10 cellular contexts compared by ENCODE assay signal in the genomic region with DNA sequence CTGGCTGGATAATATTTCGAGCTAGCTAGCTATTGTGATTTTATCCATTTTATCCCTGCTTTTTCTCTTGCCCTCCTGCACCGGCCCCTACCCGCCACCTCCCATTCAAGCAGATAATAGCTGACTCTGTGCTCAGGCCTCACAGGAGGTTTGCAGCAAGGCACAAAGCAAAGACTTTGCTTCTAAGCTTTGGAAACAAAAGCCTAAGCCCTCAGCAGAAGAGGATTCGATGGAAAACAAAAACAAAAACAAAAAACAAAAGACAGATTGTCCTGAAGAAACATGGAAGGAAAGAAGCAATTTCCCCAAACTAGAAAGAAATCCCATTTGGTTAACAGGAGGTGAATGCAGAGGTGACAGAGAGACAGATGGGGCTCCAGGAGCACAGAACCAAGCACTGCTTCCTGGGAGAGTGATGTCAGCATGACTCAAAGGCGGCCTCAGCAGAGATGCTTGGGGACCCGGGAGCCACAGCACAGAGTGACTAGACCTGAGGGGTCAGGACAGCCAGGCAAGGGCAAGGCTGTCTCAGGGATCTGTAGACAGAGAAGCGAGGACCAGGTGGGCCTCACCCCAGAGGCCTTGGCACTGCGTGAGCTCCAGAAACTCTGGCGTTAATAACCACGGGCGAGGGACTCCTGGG. TPM values are rescaled to one million over a fixed set of nuclear protein-coding genes. Genes with fewer than 3 reads are reported as not detected.
DNase-seq lines count a peak whose midpoint lies in the region; TF ChIP-seq lines count a peak whose summit lies in the region.
"Had no signal": no experiment of that assay in that cellular context is flagged by ENCODE, and none has a peak within 500 bp of the region (broad histone marks: within the 10 kb centered on the region; RNA-seq: fewer than 3 reads in every experiment).

No MANE protein-coding gene starts in this region.

- TF ChIP-seq CTCF in esophagus muscularis mucosa (IDR thresholded peaks at IDR 0.05), result no peak
- no peak for TF ChIP-seq CTCF in dorsolateral prefrontal cortex (IDR thresholded peaks at IDR 0.05 in 54 of 56, conservative IDR thresholded peaks at IDR 0.05 in 2 of 56; ENCODE audit: low read depth in 1 of 56, partially characterized antibody in 56 of 56)

- H3K27ac ChIP-seq in esophagus muscularis mucosa (replicated peaks in 1 of 4), result no peak overlapping the region
- no peak overlapping the region for H3K27ac ChIP-seq in dorsolateral prefrontal cortex
- H3K27ac ChIP-seq: C4-2B, SJSA1 had no signal

- WGBS in esophagus muscularis mucosa, result 81% methylated on average over 11 of the region's 11 CpGs

- no peak for TF ChIP-seq EP300 in esophagus muscularis mucosa (IDR thresholded peaks at IDR 0.05)

- DNase-seq in activated naive CD4-positive, alpha-beta T cell treated with Interleukin-2 at 50 U/mL for 16 hours, result peak; percentile 41
- DNase-seq in activated naive CD4-positive, alpha-beta T cell treated with anti-CD3 and anti-CD28 coated beads, Interleukin-2, amount 50 U/mL, for 16 hours, result no peak
- DNase-seq in SK-N-DZ (ENCODE audit: low spot score), result peak; percentile 32
- peak; percentile 68 for DNase-seq in esophagus muscularis mucosa (ENCODE audit: extremely low spot score)
- DNase-seq in stimulated activated CD8-positive, alpha-beta memory T cell treated with anti-CD3 and anti-CD28 coated beads, Interleukin-4, amount 100 ng/mL, for 48 hours, result peak; percentile 79
- no peak for DNase-seq in NCI-H187 (lab: John Stamatoyannopoulos, UW)
- no peak for DNase-seq in dorsolateral prefrontal cortex
- DNase-seq in NCI-H1105 (lab: John Stamatoyannopoulos, UW), result no peak

- H3K4me1 ChIP-seq in esophagus muscularis mucosa, result no peaks in the 10 kb centered on the region

- H3K27me3 ChIP-seq in esophagus muscularis mucosa (peaks cover 0 to 7% (median 0%) of the 10 kb centered on the region in 4 donors), dorsolateral prefrontal cortex (no peaks in the 10 kb centered on the region)
- H3K27me3 ChIP-seq: SJSA1 had no signal

- intact Hi-C loops in esophagus muscularis mucosa (cut with DNase I), result no loop called here
- intact Hi-C loops in dorsolateral prefrontal cortex (cut with DNase I), result no loop called here

- H3K9me3 ChIP-seq in esophagus muscularis mucosa, result no peaks in the 10 kb centered on the region
- H3K9me3 ChIP-seq: SJSA1 had no signal

- no peak for TF ChIP-seq POLR2A in esophagus muscularis mucosa (IDR thresholded peaks at IDR 0.05; ENCODE audit: low read depth)

- H3K4me3 ChIP-seq in esophagus muscularis mucosa (no peak overlapping the region), dorsolateral prefrontal cortex (no peak overlapping the region)
- H3K4me3 ChIP-seq: SJSA1 had no signal

- no peaks in the 10 kb centered on the region for H3K36me3 ChIP-seq in esophagus muscularis mucosa
- H3K36me3 ChIP-seq: SJSA1 had no signal

RNA-seq across cellular contexts. Expression of a gene that starts 28.4 kb away (rescaled TPM):
- 24.9 and 34.5 TPM in 2 replicates for polyA plus RNA-seq in SK-N-DZ (2014; cell fraction: cytosol; rRNA removed)
- polyA plus RNA-seq in SK-N-DZ (2014; cell fraction: nucleus; rRNA removed), result 31.2 and 47.5 TPM in 2 replicates
- total RNA-seq in esophagus muscularis mucosa, result 10 to 100 TPM; 15.0 to 20.8 (median 15.8) TPM
- total RNA-seq in dorsolateral prefrontal cortex, result 10 to 100 TPM; 20.3 to 41.4 (median 30.4) TPM

Comparison
In these comparisons a context has a peak if more than half of its experiments do, and no peak if none do; other contexts are left out.
1. DNase-seq: peak in activated naive CD4-positive, alpha-beta T cell treated with Interleukin-2 at 50 U/mL for 16 hours (single experiment), SK-N-DZ (single experiment), esophagus muscularis mucosa (single experiment) and stimulated activated CD8-positive, alpha-beta memory T cell treated with anti-CD3 and anti-CD28 coated beads, Interleukin-4, amount 100 ng/mL, for 48 hours (single experiment); none in activated naive CD4-positive, alpha-beta T cell treated with anti-CD3 and anti-CD28 coated beads, Interleukin-2, amount 50 U/mL, for 16 hours (single experiment), NCI-H187 (0 of 2), dorsolateral prefrontal cortex (0 of 10) and NCI-H1105 (single experiment).